Comparison of ENCODE assay signal across 8 cellular contexts in genomic region chr3:46693038-46693896, GRCh38. TPM values are rescaled to one million over a fixed set of nuclear protein-coding genes. Genes with fewer than 3 reads are reported as not detected.
DNase-seq lines count a peak whose midpoint lies in the region; ATAC-seq and TF ChIP-seq lines count a peak whose summit lies in the region.

Gene ALS2CL, minus strand, starts transcription at chr3:46693679. Its CDS starts 4,239 bp downstream, at chr3:46689440.

- 3% methylated on average over 4 of the region's 72 CpGs for WGBS in right lobe of liver (ENCODE audit: insufficient coverage, low coverage, low lambda C conversion rate, missing lambda C conversion rate)

- H3K27ac ChIP-seq in cingulate gyrus (ENCODE audit: low read depth, low read length) (peak within 1 kb of the TSS; percentile 75), right lobe of liver (peak within 1 kb of the TSS; percentile 66 to 81 (median 70))

- H3K4me3 ChIP-seq in AG09309 (ENCODE audit: control insufficient read depth, low read depth, low read length), result peak within 1 kb of the TSS; percentile 60
- peak within 1 kb of the TSS; percentile 61 to 77 (median 69) for H3K4me3 ChIP-seq in right lobe of liver

- H3K27me3 ChIP-seq in right lobe of liver, result no peaks in the 10 kb centered on the region

- H3K9me3 ChIP-seq in right lobe of liver, result no peaks in the 10 kb centered on the region

- DNase-seq in AG09309 (ENCODE audit: low read depth), result no peak
- peak; percentile 5 for DNase-seq in HS-5 (ENCODE audit: low read depth)
- DNase-seq in activated CD4-positive, alpha-beta T cell treated with anti-CD3 and anti-CD28 coated beads for 24 hours (ENCODE audit: low read depth in 2 of 2), result peak; percentile 39 to 45
- peak; percentile 75 to 84 (median 83) for DNase-seq in right lobe of liver
- DNase-seq in stimulated activated CD4-positive, alpha-beta T cell treated with anti-CD3 and anti-CD28 coated beads, TNF-alpha, amount 100 ng/mL, for 24 hours (ENCODE audit: low read depth in 3 of 3), result peak in 2 of 3 experiments; percentile 43 to 63
- DNase-seq in putamen (ENCODE audit: low spot score), result no peak
- DNase-seq in SK-N-DZ (ENCODE audit: low spot score), result no peak

- TF ChIP-seq CTCF in AG09309 (IDR thresholded peaks at IDR 0.05; ENCODE audit: control insufficient read depth, insufficient read depth, low read depth, low read length, missing control alignments) (no peak), right lobe of liver (IDR thresholded peaks at IDR 0.05) (no peak)

- H3K4me1 ChIP-seq in right lobe of liver, result peaks cover 0 to 25% (median 4%) of the 10 kb centered on the region in 4 donors

- H3K36me3 ChIP-seq in right lobe of liver, result no peaks in the 10 kb centered on the region

- TF ChIP-seq POLR2A in right lobe of liver (IDR thresholded peaks at IDR 0.05), result peak; percentile 83

- intact Hi-C loops in right lobe of liver (cut with DNase I), result no loop called here

- peak; percentile 66 to 83 (median 78) for ATAC-seq in right lobe of liver

RNA-seq across cellular contexts. Expression of gene ALS2CL, which starts in this region (rescaled TPM):
- total RNA-seq in right lobe of liver, result 10 to 100 TPM; 12.3 to 19.1 (median 15.9) TPM
- polyA plus RNA-seq in SK-N-DZ (2014; cell fraction: cytosol; rRNA removed), result 2.3 and 5.6 TPM in 2 replicates
- 12.3 and 14.3 TPM in 2 replicates for polyA plus RNA-seq in SK-N-DZ (2014; cell fraction: nucleus; rRNA removed)

Comparison
In these comparisons a context has a peak if more than half of its experiments do, and no peak if none do; other contexts are left out.
1. DNase-seq: peak in HS-5 (single experiment), activated CD4-positive, alpha-beta T cell treated with anti-CD3 and anti-CD28 coated beads for 24 hours (2 of 2), right lobe of liver (3 of 3) and stimulated activated CD4-positive, alpha-beta T cell treated with anti-CD3 and anti-CD28 coated beads, TNF-alpha, amount 100 ng/mL, for 24 hours (2 of 3); none in AG09309 (single experiment), putamen (single experiment) and SK-N-DZ (single experiment).